In genomic region chr6:73309534-73309783, GRCh38 we compare ENCODE assay signal across 9 cellular contexts. TPM values are rescaled to one million over a fixed set of nuclear protein-coding genes. Genes with fewer than 3 reads are reported as not detected.
A peak's percentile ranks its signal among the peaks of the same experiment; 100 is the strongest.
DNase-seq lines count a peak whose midpoint lies in the region; ATAC-seq and TF ChIP-seq lines count a peak whose summit lies in the region.
"Had no signal": no experiment of that assay in that cellular context is flagged by ENCODE, and none has a peak within 500 bp of the region (broad histone marks: within the 10 kb centered on the region; RNA-seq: fewer than 3 reads in every experiment).

No MANE protein-coding gene starts in this region.

- peaks cover 3 to 14% (median 8%) of the 10 kb centered on the region in 3 donors for H3K4me1 Mint-ChIP-seq in IgD-negative memory B cell
- H3K4me1 Mint-ChIP-seq in naive thymus-derived CD4-positive, alpha-beta T cell, result peaks cover 12 to 36% (median 16%) of the 10 kb centered on the region in 7 donors

- DNase-seq in colonic mucosa (peak; percentile 42), MV-4-11 (lab: John Stamatoyannopoulos, UW) (no peak), HT-29 (ENCODE audit: low spot score) (no peak), cerebellar nuclear complex (lab: John Stamatoyannopoulos, UW) (no peak)
- no peak for DNase-seq in naive thymus-derived CD4-positive, alpha-beta T cell
- DNase-seq in stimulated activated CD4-positive, alpha-beta T cell treated with anti-CD3 and anti-CD28 coated beads, Interleukin-4, amount 100 ng/mL, for 24 hours, result no peak

- intact Hi-C loops in colonic mucosa (cut with DNase I), result no loop called here
- intact Hi-C loops in naive thymus-derived CD4-positive, alpha-beta T cell (cut with micrococcal nuclease), result no loop called here

- CTCF ChIA-PET in naive thymus-derived CD4-positive, alpha-beta T cell (lab: Charles Lee), result no interaction called here

- H3K4me1 ChIP-seq in colonic mucosa, result no peaks in the 10 kb centered on the region
- H3K4me1 ChIP-seq in naive thymus-derived CD4-positive, alpha-beta T cell (ENCODE audit: control insufficient read depth in 2 of 2, insufficient read depth in 2 of 2, low read length in 2 of 2), result peaks cover 4 to 6% of the 10 kb centered on the region in 2 donors

- no peak overlapping the region for H3K27ac Mint-ChIP-seq in IgD-negative memory B cell
- peak overlapping the region in 3 of 9 donors; percentile 24 to 93 (median 59) for H3K27ac Mint-ChIP-seq in naive thymus-derived CD4-positive, alpha-beta T cell

- H3K36me3 ChIP-seq in colonic mucosa, result no peaks in the 10 kb centered on the region
- no peaks in the 10 kb centered on the region for H3K36me3 ChIP-seq in naive thymus-derived CD4-positive, alpha-beta T cell (ENCODE audit: control insufficient read depth in 2 of 3, insufficient read depth in 3 of 3, low read length in 3 of 3)

- no peaks in the 10 kb centered on the region for H3K9me3 ChIP-seq in colonic mucosa
- H3K9me3 ChIP-seq in naive thymus-derived CD4-positive, alpha-beta T cell (ENCODE audit: control insufficient read depth in 2 of 3, low read length in 3 of 3), result no peaks in the 10 kb centered on the region

- H3K4me3 ChIP-seq in colonic mucosa, result peak overlapping the region; percentile 33
- H3K4me3 ChIP-seq in naive thymus-derived CD4-positive, alpha-beta T cell (ENCODE audit: low read length), result peak overlapping the region; percentile 76

- H3K9ac ChIP-seq in colonic mucosa (ENCODE audit: low read depth in 2 of 2, low read length in 2 of 2), result peak overlapping the region; percentile 15 to 67

- H3K27me3 ChIP-seq in colonic mucosa, result peaks cover 1% of the 10 kb centered on the region
- H3K27me3 ChIP-seq in naive thymus-derived CD4-positive, alpha-beta T cell (ENCODE audit: control insufficient read depth in 2 of 2, insufficient read depth in 2 of 2, low read length in 2 of 2), result peaks cover 0 to 2% of the 10 kb centered on the region in 2 donors

- TF ChIP-seq CTCF in colonic mucosa (IDR thresholded peaks at IDR 0.05), result no peak

- no peak overlapping the region for H3K27ac ChIP-seq in colonic mucosa
- no peak overlapping the region for H3K27ac ChIP-seq in naive thymus-derived CD4-positive, alpha-beta T cell (ENCODE audit: low read depth, low read length)

- peak overlapping the region; percentile 94 to 98 (median 97) for H3K4me3 Mint-ChIP-seq in IgD-negative memory B cell
- peak overlapping the region; percentile 87 to 99 (median 92) for H3K4me3 Mint-ChIP-seq in naive thymus-derived CD4-positive, alpha-beta T cell

- peak; percentile 34 for ATAC-seq in GM18519 (IDR thresholded peaks at IDR 0.05; ENCODE audit: low FRiP score, unreplicated experiment)
- ATAC-seq in naive thymus-derived CD4-positive, alpha-beta T cell, result no peak

- peaks cover 10% of the 10 kb centered on the region for H3K27me3 Mint-ChIP-seq in IgD-negative memory B cell
- H3K27me3 Mint-ChIP-seq in naive thymus-derived CD4-positive, alpha-beta T cell, result peaks cover 34 to 51% (median 45%) of the 10 kb centered on the region in 5 donors

- peaks cover 0 to 5% (median 0%) of the 10 kb centered on the region in 3 donors for H3K9me3 Mint-ChIP-seq in IgD-negative memory B cell
- peaks cover 0 to 6% (median 2%) of the 10 kb centered on the region in 11 donors for H3K9me3 Mint-ChIP-seq in naive thymus-derived CD4-positive, alpha-beta T cell

- POLR2A ChIA-PET in naive thymus-derived CD4-positive, alpha-beta T cell (lab: Charles Lee), result interaction anchor here (1.1 kb wide), 1 partner anchor 152 kb away, joined by 3 read pairs; the partner anchor contains the start of gene MTO1

- H3K36me3 Mint-ChIP-seq in IgD-negative memory B cell, result peaks cover 2% of the 10 kb centered on the region
- H3K36me3 Mint-ChIP-seq in naive thymus-derived CD4-positive, alpha-beta T cell, result peaks cover 0 to 10% (median 0%) of the 10 kb centered on the region in 5 donors

RNA-seq across cellular contexts. Expression of gene DPPA5, which starts 44.6 kb away (rescaled TPM):
- not detected for polyA plus RNA-seq in IgD-negative memory B cell
- not detected for total RNA-seq in colonic mucosa
- total RNA-seq in naive thymus-derived CD4-positive, alpha-beta T cell, result not detected
- polyA plus RNA-seq in naive thymus-derived CD4-positive, alpha-beta T cell, result not detected
- not detected in 2 replicates for total RNA-seq in HT-29 (2014; rRNA removed; shearing (Covaris generic))
- total RNA-seq: activated CD8-positive, alpha-beta memory T cell treated with anti-CD3 and anti-CD28 coated beads for 36 hours had no signal

RNA-seq across cellular contexts. Expression of gene KHDC1, which starts 46.5 kb away (rescaled TPM):
- 3.1 TPM for polyA plus RNA-seq in IgD-negative memory B cell
- 1 to 10 TPM in 1 of 2 donors, under 1 TPM in 1; 0.69 to 1.8 TPM for total RNA-seq in colonic mucosa
- total RNA-seq in naive thymus-derived CD4-positive, alpha-beta T cell, result 1 to 10 TPM in 2 of 5 experiments, under 1 TPM in 3; 0.46 to 3.7 (median 0.66) TPM
- 1 to 10 TPM; 1.0 to 1.2 TPM for polyA plus RNA-seq in naive thymus-derived CD4-positive, alpha-beta T cell
- total RNA-seq in HT-29 (2014; rRNA removed; shearing (Covaris generic)), result not detected in 2 replicates

RNA-seq across cellular contexts. Expression of gene KHDC3L, which starts 53.0 kb away (rescaled TPM):
- not detected for polyA plus RNA-seq in IgD-negative memory B cell
- not detected for total RNA-seq in colonic mucosa
- total RNA-seq in naive thymus-derived CD4-positive, alpha-beta T cell, result not detected
- not detected for polyA plus RNA-seq in naive thymus-derived CD4-positive, alpha-beta T cell
- not detected in 2 replicates for total RNA-seq in HT-29 (2014; rRNA removed; shearing (Covaris generic))
- total RNA-seq: activated CD8-positive, alpha-beta memory T cell treated with anti-CD3 and anti-CD28 coated beads for 36 hours had no signal
